In the genomic region with DNA sequence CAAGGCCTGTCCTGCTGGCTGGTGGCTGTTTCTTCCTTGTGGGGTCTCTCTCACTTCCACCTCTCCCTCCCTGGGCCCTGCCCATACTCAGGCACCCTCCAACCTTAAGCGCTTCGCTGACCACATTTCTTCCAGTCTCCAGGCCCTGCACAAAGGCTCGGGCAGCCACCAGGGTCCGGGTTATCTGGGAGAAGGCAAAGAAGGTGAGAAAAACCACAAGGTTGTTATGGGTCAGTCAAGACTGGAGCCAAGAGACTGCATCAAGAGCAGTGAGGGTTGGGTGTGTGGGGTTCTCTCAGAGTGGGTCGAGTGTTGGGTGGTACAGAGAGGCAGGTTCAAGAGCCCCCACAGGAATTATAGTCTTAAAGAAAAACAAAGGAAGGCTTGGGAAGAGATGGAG, we compare ENCODE assay signal across 20 cellular contexts. TPM values are rescaled to one million over a fixed set of nuclear protein-coding genes. Genes with fewer than 3 reads are reported as not detected.
DNase-seq lines count a peak whose midpoint lies in the region; ATAC-seq and TF ChIP-seq lines count a peak whose summit lies in the region.
"Had no signal": no experiment of that assay in that cellular context is flagged by ENCODE, and none has a peak within 500 bp of the region (broad histone marks: within the 10 kb centered on the region; RNA-seq: fewer than 3 reads in every experiment).

No MANE protein-coding gene starts in this region.

- no peaks in the 10 kb centered on the region for H3K36me3 ChIP-seq in neural progenitor cell
- no peaks in the 10 kb centered on the region for H3K36me3 ChIP-seq in gastrocnemius medialis

- peaks cover 60% of the 10 kb centered on the region for H4K20me1 ChIP-seq in neural progenitor cell (ENCODE audit: low read depth)

- H3K27ac ChIP-seq in neural progenitor cell: no peak overlapping the region
- no peak overlapping the region for H3K27ac ChIP-seq in gastrocnemius medialis
- H3K27ac ChIP-seq: HL-60, KMS-11 had no signal

- POLR2A ChIA-PET in activated naive CD8-positive, alpha-beta T cell treated with anti-CD3 and anti-CD28 coated beads, Interleukin-2, amount 10 ng/mL, durations not matched to agents 7 days and 5 days (lab: Charles Lee): no interaction called here

- no peak overlapping the region for H3K4me3 Mint-ChIP-seq in activated naive CD8-positive, alpha-beta T cell treated with anti-CD3 and anti-CD28 coated beads, Interleukin-2, amount 10 ng/mL, durations not matched to agents 7 days and 5 days
- H3K4me3 Mint-ChIP-seq in activated naive CD8-positive, alpha-beta T cell treated with anti-CD3 and anti-CD28 coated beads, Interleukin-2, amount 50 U/mL, for 24 hours: no peak overlapping the region
- H3K4me3 Mint-ChIP-seq in glutamatergic neuron (ENCODE audit: unreplicated experiment) (peak overlapping the region; percentile 98), neural progenitor cell (peak overlapping the region; percentile 83)

- H3K27me3 Mint-ChIP-seq in activated naive CD8-positive, alpha-beta T cell treated with anti-CD3 and anti-CD28 coated beads, Interleukin-2, amount 10 ng/mL, durations not matched to agents 7 days and 5 days: peaks cover 8% of the 10 kb centered on the region
- peaks cover 11% of the 10 kb centered on the region for H3K27me3 Mint-ChIP-seq in activated naive CD8-positive, alpha-beta T cell treated with anti-CD3 and anti-CD28 coated beads, Interleukin-2, amount 50 U/mL, for 24 hours
- peaks cover 17% of the 10 kb centered on the region for H3K27me3 Mint-ChIP-seq in glutamatergic neuron (ENCODE audit: unreplicated experiment)
- H3K27me3 Mint-ChIP-seq in neural progenitor cell (ENCODE audit: insufficient read depth, low read depth): peaks cover 11% of the 10 kb centered on the region

- no peak for ATAC-seq in activated naive CD8-positive, alpha-beta T cell treated with anti-CD3 and anti-CD28 coated beads, Interleukin-2, amount 10 ng/mL, durations not matched to agents 7 days and 5 days (ENCODE audit: low read depth)
- ATAC-seq in activated naive CD8-positive, alpha-beta T cell treated with anti-CD3 and anti-CD28 coated beads, Interleukin-2, amount 50 U/mL, for 24 hours: no peak
- ATAC-seq in gastrocnemius medialis: no peak

- H3K4me2 ChIP-seq in neural progenitor cell: no peak overlapping the region
- H3K4me2 ChIP-seq: KMS-11 had no signal

- peaks cover 36% of the 10 kb centered on the region for H3K27me3 ChIP-seq in neural progenitor cell
- H3K27me3 ChIP-seq in gastrocnemius medialis: peaks cover 8 to 28% (median 26%) of the 10 kb centered on the region in 3 donors

- no peak for TF ChIP-seq POLR2A in gastrocnemius medialis (IDR thresholded peaks at IDR 0.05)

- H3K79me2 ChIP-seq in neural progenitor cell (ENCODE audit: low read depth): peaks cover 10% of the 10 kb centered on the region

- no peak overlapping the region for H3K4me3 ChIP-seq in neural progenitor cell
- no peak overlapping the region for H3K4me3 ChIP-seq in gastrocnemius medialis

- H2AFZ ChIP-seq in neural progenitor cell (replicated peaks): no peak overlapping the region

- no peak for DNase-seq in activated naive CD8-positive, alpha-beta T cell treated with anti-CD3 and anti-CD28 coated beads, Interleukin-2, amount 10 ng/mL, durations not matched to agents 7 days and 5 days
- no peak for DNase-seq in activated naive CD8-positive, alpha-beta T cell treated with anti-CD3 and anti-CD28 coated beads, Interleukin-2, amount 50 U/mL, for 24 hours
- DNase-seq in glutamatergic neuron: no peak
- no peak for DNase-seq in neural progenitor cell (ENCODE audit: low spot score)
- no peak for DNase-seq in NCI-H1436 (lab: John Stamatoyannopoulos, UW)
- no peak for DNase-seq in gastrocnemius medialis
- no peak for DNase-seq in NCI-H446 (lab: John Stamatoyannopoulos, UW)
- DNase-seq in NCI-H510A (lab: John Stamatoyannopoulos, UW): no peak
- DNase-seq: 8988T, COR-L47, GDM1, HCEC 1CT, NCI-H1048, NCI-H146, NCI-H2081, NCI-H2171 treated with DMSO at 0.1 percent for 48 hours, NCI-H774, SIG-M5 had no signal

- H3K36me3 Mint-ChIP-seq in activated naive CD8-positive, alpha-beta T cell treated with anti-CD3 and anti-CD28 coated beads, Interleukin-2, amount 10 ng/mL, durations not matched to agents 7 days and 5 days: peaks cover 14% of the 10 kb centered on the region
- H3K36me3 Mint-ChIP-seq in activated naive CD8-positive, alpha-beta T cell treated with anti-CD3 and anti-CD28 coated beads, Interleukin-2, amount 50 U/mL, for 24 hours (ENCODE audit: low read depth): no peaks in the 10 kb centered on the region
- H3K36me3 Mint-ChIP-seq in glutamatergic neuron (ENCODE audit: unreplicated experiment): peaks cover 13% of the 10 kb centered on the region
- H3K36me3 Mint-ChIP-seq in neural progenitor cell: peaks cover 18% of the 10 kb centered on the region

- H3K9me3 Mint-ChIP-seq in activated naive CD8-positive, alpha-beta T cell treated with anti-CD3 and anti-CD28 coated beads, Interleukin-2, amount 10 ng/mL, durations not matched to agents 7 days and 5 days: no peaks in the 10 kb centered on the region
- H3K9me3 Mint-ChIP-seq in activated naive CD8-positive, alpha-beta T cell treated with anti-CD3 and anti-CD28 coated beads, Interleukin-2, amount 50 U/mL, for 24 hours: no peaks in the 10 kb centered on the region
- H3K9me3 Mint-ChIP-seq in glutamatergic neuron (ENCODE audit: unreplicated experiment) (peaks cover 16% of the 10 kb centered on the region), neural progenitor cell (no peaks in the 10 kb centered on the region)

- in situ Hi-C loops in gastrocnemius medialis (cut with MboI; ENCODE audit: low sequenced_read_pairs in 4 of 4): loop anchor here in 1 of 4 donors (25.0 kb wide), 1 partner anchor 163 kb away; no protein-coding TSS in a partner anchor

- no peak overlapping the region for H3K9ac ChIP-seq in neural progenitor cell
- H3K9ac ChIP-seq: KMS-11 had no signal

- H3K4me1 ChIP-seq in neural progenitor cell: peaks cover 23% of the 10 kb centered on the region
- H3K4me1 ChIP-seq in gastrocnemius medialis: peaks cover 7 to 15% of the 10 kb centered on the region in 2 donors

- TF ChIP-seq CTCF in glutamatergic neuron (IDR thresholded peaks at IDR 0.05; ENCODE audit: partially characterized antibody, unreplicated experiment) (no peak), neural progenitor cell (IDR thresholded peaks at IDR 0.05) (no peak), gastrocnemius medialis (IDR thresholded peaks at IDR 0.05 in 4 of 5, conservative IDR thresholded peaks at IDR 0.05 in 1 of 5) (no peak)

- intact Hi-C loops in gastrocnemius medialis (cut with DNase I; ENCODE audit: low total_unique reads): no loop called here

- peaks cover 28% of the 10 kb centered on the region for H3F3A ChIP-seq in neural progenitor cell (ENCODE audit: low read depth)

- no peaks in the 10 kb centered on the region for H3K9me3 ChIP-seq in neural progenitor cell (ENCODE audit: low read depth)
- H3K9me3 ChIP-seq in gastrocnemius medialis: no peaks in the 10 kb centered on the region

- peak overlapping the region; percentile 65 for H3K27ac Mint-ChIP-seq in activated naive CD8-positive, alpha-beta T cell treated with anti-CD3 and anti-CD28 coated beads, Interleukin-2, amount 10 ng/mL, durations not matched to agents 7 days and 5 days
- no peak overlapping the region for H3K27ac Mint-ChIP-seq in activated naive CD8-positive, alpha-beta T cell treated with anti-CD3 and anti-CD28 coated beads, Interleukin-2, amount 50 U/mL, for 24 hours
- no peak overlapping the region for H3K27ac Mint-ChIP-seq in glutamatergic neuron (ENCODE audit: unreplicated experiment)
- no peak overlapping the region for H3K27ac Mint-ChIP-seq in neural progenitor cell

- H3K4me1 Mint-ChIP-seq in activated naive CD8-positive, alpha-beta T cell treated with anti-CD3 and anti-CD28 coated beads, Interleukin-2, amount 10 ng/mL, durations not matched to agents 7 days and 5 days: peaks cover 43% of the 10 kb centered on the region
- H3K4me1 Mint-ChIP-seq in activated naive CD8-positive, alpha-beta T cell treated with anti-CD3 and anti-CD28 coated beads, Interleukin-2, amount 50 U/mL, for 24 hours: peaks cover 35% of the 10 kb centered on the region
- H3K4me1 Mint-ChIP-seq in glutamatergic neuron (ENCODE audit: low read depth, unreplicated experiment): peaks cover 19% of the 10 kb centered on the region
- peaks cover 31% of the 10 kb centered on the region for H3K4me1 Mint-ChIP-seq in neural progenitor cell

RNA-seq across cellular contexts. Expression of a gene that starts 2.6 kb away (rescaled TPM):
- 10 to 100 TPM; 12.6 to 13.0 TPM for total RNA-seq in activated naive CD8-positive, alpha-beta T cell treated with anti-CD3 and anti-CD28 coated beads, Interleukin-2, amount 10 ng/mL, durations not matched to agents 7 days and 5 days
- total RNA-seq in glutamatergic neuron (ENCODE audit: unreplicated experiment): 530 TPM
- total RNA-seq in neural progenitor cell (ENCODE audit: low replicate concordance): 17.0 and 61.0 TPM in 2 replicates
- 1 to 10 TPM in 1 of 4 donors, not detected in 3; 4.0 TPM for total RNA-seq in gastrocnemius medialis

RNA-seq across cellular contexts. Expression of a gene that starts 3.1 kb away (rescaled TPM):
- 10 to 100 TPM; 31.1 to 38.8 TPM for total RNA-seq in activated naive CD8-positive, alpha-beta T cell treated with anti-CD3 and anti-CD28 coated beads, Interleukin-2, amount 10 ng/mL, durations not matched to agents 7 days and 5 days
- 1.1 TPM for total RNA-seq in glutamatergic neuron (ENCODE audit: unreplicated experiment)
- total RNA-seq in neural progenitor cell (ENCODE audit: low replicate concordance): 0.58 and 1.2 TPM in 2 replicates
- 1 to 10 TPM in 1 of 4 donors, under 1 TPM in 1, not detected in 2; 0.13 to 5.5 TPM for total RNA-seq in gastrocnemius medialis

RNA-seq across cellular contexts. Expression of a gene that starts 6.2 kb away (rescaled TPM):
- total RNA-seq in activated naive CD8-positive, alpha-beta T cell treated with anti-CD3 and anti-CD28 coated beads, Interleukin-2, amount 10 ng/mL, durations not matched to agents 7 days and 5 days: 1 to 10 TPM; 6.7 to 6.9 TPM
- total RNA-seq in glutamatergic neuron (ENCODE audit: unreplicated experiment) (30.9 TPM), neural progenitor cell (ENCODE audit: low replicate concordance) (0.90 and 2.5 TPM in 2 replicates), gastrocnemius medialis (1 to 10 TPM in 2 of 4 donors, under 1 TPM in 1, not detected in 1; 0.53 to 1.9 (median 1.6) TPM)

RNA-seq across cellular contexts. Expression of a gene that starts 16.1 kb away (rescaled TPM):
- 10 to 100 TPM; 52.0 to 58.4 TPM for total RNA-seq in activated naive CD8-positive, alpha-beta T cell treated with anti-CD3 and anti-CD28 coated beads, Interleukin-2, amount 10 ng/mL, durations not matched to agents 7 days and 5 days
- total RNA-seq in glutamatergic neuron (ENCODE audit: unreplicated experiment) (42.4 TPM), neural progenitor cell (ENCODE audit: low replicate concordance) (4.3 and 13.3 TPM in 2 replicates), gastrocnemius medialis (1 to 10 TPM; 3.0 to 6.1 (median 4.2) TPM)

RNA-seq across cellular contexts. Expression of a gene that starts 25.9 kb away (rescaled TPM):
- total RNA-seq in activated naive CD8-positive, alpha-beta T cell treated with anti-CD3 and anti-CD28 coated beads, Interleukin-2, amount 10 ng/mL, durations not matched to agents 7 days and 5 days: 100 to 1,000 TPM; 170 to 175 TPM
- total RNA-seq in glutamatergic neuron (ENCODE audit: unreplicated experiment): 66.9 TPM
- 70.5 and 123 TPM in 2 replicates for total RNA-seq in neural progenitor cell (ENCODE audit: low replicate concordance)
- 100 to 1,000 TPM in 3 of 4 donors, 10 to 100 TPM in 1; 97.6 to 141 (median 127) TPM for total RNA-seq in gastrocnemius medialis

Comparison
In these comparisons a context has a peak if more than half of its experiments do, and no peak if none do; other contexts are left out.
1. H3K4me3 Mint-ChIP-seq: peak in glutamatergic neuron (single experiment) and neural progenitor cell (single experiment); none in activated naive CD8-positive, alpha-beta T cell treated with anti-CD3 and anti-CD28 coated beads, Interleukin-2, amount 10 ng/mL, durations not matched to agents 7 days and 5 days (single experiment) and activated naive CD8-positive, alpha-beta T cell treated with anti-CD3 and anti-CD28 coated beads, Interleukin-2, amount 50 U/mL, for 24 hours (single experiment).
2. RNA of a gene that starts 3.1 kb away (total RNA-seq): 31.1 to 38.8 TPM in activated naive CD8-positive, alpha-beta T cell treated with anti-CD3 and anti-CD28 coated beads, Interleukin-2, amount 10 ng/mL, durations not matched to agents 7 days and 5 days; 1.1 TPM in glutamatergic neuron (single experiment), 0.58 to 1.2 TPM in neural progenitor cell and 0.13 to 5.5 TPM in gastrocnemius medialis; every median in the first group is over 4 times any median in the second.